In the genomic region with DNA sequence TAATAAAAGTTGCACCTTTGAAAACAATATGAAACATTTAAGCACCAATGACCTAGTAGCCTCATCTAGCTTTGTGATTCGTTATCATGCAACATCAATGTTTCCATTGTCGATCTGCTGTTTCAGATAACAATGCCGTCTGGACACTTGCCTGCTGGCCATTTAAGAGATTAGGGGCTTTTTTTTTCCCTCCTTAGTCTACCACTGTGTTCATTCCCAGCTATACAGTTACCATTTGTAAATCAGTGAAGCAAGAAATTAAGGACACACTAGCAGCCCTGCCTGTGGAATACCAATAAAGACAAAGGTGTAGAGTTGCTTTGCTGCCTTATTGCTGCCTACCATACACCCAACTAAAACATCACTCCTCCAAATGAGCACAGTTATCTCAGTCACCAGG, we compare ENCODE assay signal across 26 cellular contexts. TPM values are rescaled to one million over a fixed set of nuclear protein-coding genes. Genes with fewer than 3 reads are reported as not detected.
DNase-seq lines count a peak whose midpoint lies in the region; ATAC-seq and TF ChIP-seq lines count a peak whose summit lies in the region.
"Had no signal": no experiment of that assay in that cellular context is flagged by ENCODE, and none has a peak within 500 bp of the region (broad histone marks: within the 10 kb centered on the region; RNA-seq: fewer than 3 reads in every experiment).

No MANE protein-coding gene starts in this region.

- H3K79me2 ChIP-seq in neural cell (replicated peaks; ENCODE audit: insufficient read depth, low read length), result no peaks in the 10 kb centered on the region

- H3K9me2 ChIP-seq in neural cell (ENCODE audit: insufficient read depth, low read length), result no peaks in the 10 kb centered on the region

- no peaks in the 10 kb centered on the region for H3K4me1 ChIP-seq in esophagus muscularis mucosa
- no peaks in the 10 kb centered on the region for H3K4me1 ChIP-seq in SJCRH30
- no peaks in the 10 kb centered on the region for H3K4me1 ChIP-seq in testis
- H3K4me1 ChIP-seq: A549, BE2C had no signal

- H3F3A ChIP-seq in neural cell (ENCODE audit: insufficient read depth, low read length, poor library complexity, severe bottlenecking), result no peaks in the 10 kb centered on the region

- ATAC-seq in GM19395 (IDR thresholded peaks at IDR 0.05; ENCODE audit: unreplicated experiment), result no peak
- ATAC-seq: A549, GM12878, GM23338, HCT116 had no signal

- no peak for TF ChIP-seq CTCF in esophagus muscularis mucosa (IDR thresholded peaks at IDR 0.05)
- TF ChIP-seq CTCF in neural cell (IDR thresholded peaks at IDR 0.05; ENCODE audit: poor library complexity, severe bottlenecking), result no peak
- no peak for TF ChIP-seq CTCF in testis (IDR thresholded peaks at IDR 0.05)

- H3K27ac ChIP-seq in esophagus muscularis mucosa (replicated peaks in 1 of 4) (no peak overlapping the region), neural cell (ENCODE audit: low read length) (peak overlapping the region; percentile 44), SJCRH30 (no peak overlapping the region), testis (no peak overlapping the region)
- H3K27ac ChIP-seq: A549; BLaER1 treated with 17β-estradiol and CSF1 and Interleukin-3, amounts not matched to agents 10 nM and 100 nM had no signal

- DNase-seq in NCI-H146 (lab: John Stamatoyannopoulos, UW) (peak; percentile 52), NCI-H69 (lab: John Stamatoyannopoulos, UW) (peak; percentile 4), esophagus muscularis mucosa (ENCODE audit: extremely low spot score) (peak; percentile 39), SJCRH30 (no peak), testis (no peak), NCI-H1092 (lab: John Stamatoyannopoulos, UW) (no peak)
- DNase-seq: 8988T; ACHN; AML-193; BE2C; CD4-positive, alpha-beta T cell; CD8-positive, alpha-beta memory T cell; DMS 273 treated with DMSO at 0.1 percent for 48 hours; DMS79; EL; GDM1; H9 had no signal

- H3K4me2 ChIP-seq in neural cell (ENCODE audit: low read length), result no peak overlapping the region
- H3K4me2 ChIP-seq: A549; BLaER1 treated with 17β-estradiol and CSF1 and Interleukin-3, amounts not matched to agents 10 nM and 100 nM; GM23338 had no signal

- intact Hi-C loops in esophagus muscularis mucosa (cut with DNase I), result no loop called here
- intact Hi-C loops in testis (cut with DNase I; ENCODE audit: low total_unique reads), result no loop called here

- no peaks in the 10 kb centered on the region for H3K27me3 ChIP-seq in esophagus muscularis mucosa
- no peaks in the 10 kb centered on the region for H3K27me3 ChIP-seq in neural cell (ENCODE audit: insufficient read depth, low read depth, low read length)
- H3K27me3 ChIP-seq in SJCRH30, result no peaks in the 10 kb centered on the region
- H3K27me3 ChIP-seq in testis, result no peaks in the 10 kb centered on the region
- H3K27me3 ChIP-seq: BE2C; BLaER1 treated with 17β-estradiol and CSF1 and Interleukin-3, amounts not matched to agents 10 nM and 100 nM had no signal

- no peak for TF ChIP-seq RAD21 in neural cell (conservative IDR thresholded peaks at IDR 0.05)

- peaks cover 0 to 9% (median 6%) of the 10 kb centered on the region in 4 donors for H3K9me3 ChIP-seq in esophagus muscularis mucosa
- H3K9me3 ChIP-seq in neural cell (ENCODE audit: low read length), result no peaks in the 10 kb centered on the region
- no peaks in the 10 kb centered on the region for H3K9me3 ChIP-seq in SJCRH30 (replicated peaks)
- no peaks in the 10 kb centered on the region for H3K9me3 ChIP-seq in testis
- H3K9me3 ChIP-seq: A549, BE2C had no signal

- TF ChIP-seq EP300 in esophagus muscularis mucosa (IDR thresholded peaks at IDR 0.05) (no peak), neural cell (conservative IDR thresholded peaks at IDR 0.05; ENCODE audit: poor library complexity, severe bottlenecking) (no peak)

- TF ChIP-seq POLR2A in esophagus muscularis mucosa (IDR thresholded peaks at IDR 0.05; ENCODE audit: low read depth) (no peak), testis (IDR thresholded peaks at IDR 0.05) (no peak)

- H2AFZ ChIP-seq in neural cell (ENCODE audit: low read depth, low read length), result no peak overlapping the region
- H2AFZ ChIP-seq: GM23338 had no signal

- H4K20me1 ChIP-seq in neural cell (ENCODE audit: insufficient read depth), result no peaks in the 10 kb centered on the region
- H4K20me1 ChIP-seq: BLaER1 treated with 17β-estradiol and CSF1 and Interleukin-3, amounts not matched to agents 10 nM and 100 nM had no signal

- H3K36me3 ChIP-seq in esophagus muscularis mucosa, result no peaks in the 10 kb centered on the region
- H3K36me3 ChIP-seq in neural cell (ENCODE audit: insufficient read depth, low read length), result no peaks in the 10 kb centered on the region
- H3K36me3 ChIP-seq in SJCRH30, result no peaks in the 10 kb centered on the region
- no peaks in the 10 kb centered on the region for H3K36me3 ChIP-seq in testis (ENCODE audit: low read depth, missing control alignments)
- H3K36me3 ChIP-seq: BE2C; BLaER1 treated with 17β-estradiol and CSF1 and Interleukin-3, amounts not matched to agents 10 nM and 100 nM had no signal

- no peak overlapping the region for H3K9ac ChIP-seq in neural cell (ENCODE audit: low read length)
- H3K9ac ChIP-seq: BLaER1 treated with 17β-estradiol and CSF1 and Interleukin-3, amounts not matched to agents 10 nM and 100 nM had no signal

- no peak overlapping the region for H3K4me3 ChIP-seq in esophagus muscularis mucosa
- no peak overlapping the region for H3K4me3 ChIP-seq in neural cell (ENCODE audit: low read length)
- no peak overlapping the region for H3K4me3 ChIP-seq in SJCRH30
- H3K4me3 ChIP-seq in testis, result no peak overlapping the region
- H3K4me3 ChIP-seq: A549; BLaER1 treated with 17β-estradiol and CSF1 and Interleukin-3, amounts not matched to agents 10 nM and 100 nM; GM12878; GM23338 had no signal

- 60% methylated on average over 3 of the region's 3 CpGs for WGBS in esophagus muscularis mucosa
- 28 to 39% methylated on average over 3 of the region's 3 CpGs for WGBS in testis, 2 donors

TF ChIP-seq in neural cell, 6 proteins besides CTCF, POLR2A, EP300 and RAD21:
- TF ChIP-seq POLR2AphosphoS5 (IDR thresholded peaks at IDR 0.05) (no peak), EZH2 (IDR thresholded peaks at IDR 0.05; ENCODE audit: borderline replicate concordance, insufficient read depth, low read length, poor library complexity, severe bottlenecking) (no peak)

RNA-seq across cellular contexts. Expression of a gene that starts 37.6 kb away (rescaled TPM):
- total RNA-seq in esophagus muscularis mucosa (under 1 TPM in 1 of 4 donors, not detected in 3; 0.06 TPM), testis (10 to 100 TPM in 1 of 2 donors, 1 to 10 TPM in 1; 8.7 to 21.1 TPM)
- polyA plus RNA-seq in neural cell (3.0 and 4.1 TPM in 2 replicates), testis (ENCODE audit: insufficient read depth, low read depth, low replicate concordance) (9.5 TPM)
- polyA minus RNA-seq in neural cell, result 4.9 and 6.7 TPM in 2 replicates
- total RNA-seq in SJCRH30 (2014; rRNA removed; shearing (Covaris generic)), result not detected in 2 replicates
- total RNA-seq: CD4-positive, alpha-beta T cell; CD8-positive, alpha-beta memory T cell; GM12878; H4 had no signal
- polyA plus RNA-seq: A549; CD14-positive monocyte; CD8-positive, alpha-beta memory T cell; GM12878 had no signal

Comparison
In these comparisons a context has a peak if more than half of its experiments do, and no peak if none do; other contexts are left out.
1. DNase-seq: peak in NCI-H146 (single experiment), NCI-H69 (single experiment) and esophagus muscularis mucosa (single experiment); none in SJCRH30 (0 of 2), testis (single experiment) and NCI-H1092 (single experiment).